In genomic region chr2:240435457-240435954, GRCh38 we compare ENCODE assay signal across 8 cellular contexts. TPM values are rescaled to one million over a fixed set of nuclear protein-coding genes. Genes with fewer than 3 reads are reported as not detected.
DNase-seq lines count a peak whose midpoint lies in the region; ATAC-seq and TF ChIP-seq lines count a peak whose summit lies in the region.

TSS of gene GPC1 (plus strand) at chr2:240435663. CDS start at chr2:240435919, 256 bp downstream.

- peak in 1 of 3 donors; percentile 21 for TF ChIP-seq POLR2A in body of pancreas (IDR thresholded peaks at IDR 0.05)

- intact Hi-C loops in body of pancreas (cut with DNase I): no loop called here

- H3K36me3 ChIP-seq in body of pancreas (replicated peaks in 1 of 2; ENCODE audit: insufficient read depth in 1 of 2, low read depth in 2 of 2): no peaks in the 10 kb centered on the region

- POLR2A ChIA-PET in RWPE1 (lab: Yijun Ruan, JAX; ENCODE audit: low non-redundant PET): no interaction called here

- TF ChIP-seq CTCF in RWPE1 (conservative IDR thresholded peaks at IDR 0.05; ENCODE audit: low read depth): no peak
- peak in 1 of 7 experiments; percentile 13 for TF ChIP-seq CTCF in body of pancreas (IDR thresholded peaks at IDR 0.05)

- H3K27ac ChIP-seq in RWPE1: peak within 1 kb of the TSS; percentile 100
- H3K27ac ChIP-seq in body of pancreas: peak within 1 kb of the TSS; percentile 79 to 90 (median 86)

- no peaks in the 10 kb centered on the region for H3K9me3 ChIP-seq in body of pancreas

- DNase-seq in AML-193 (lab: John Stamatoyannopoulos, UW) (peak; percentile 12 to 38), RWPE1 (ENCODE audit: low spot score) (peak; percentile 84), body of pancreas (peak; percentile 76 to 84 (median 78)), hippocampal formation (lab: John Stamatoyannopoulos, UW) (peak; percentile 56 to 77), renal cortical epithelial cell (ENCODE audit: low read depth) (no peak)

- ATAC-seq in GM18867 (IDR thresholded peaks at IDR 0.05; ENCODE audit: unreplicated experiment) (peak; percentile 53), HG03457 (IDR thresholded peaks at IDR 0.05; ENCODE audit: unreplicated experiment) (peak; percentile 37), body of pancreas (peak; percentile 85), GM21717 (IDR thresholded peaks at IDR 0.05; ENCODE audit: unreplicated experiment) (no peak)

- no peaks in the 10 kb centered on the region for H3K27me3 ChIP-seq in body of pancreas

- peak within 1 kb of the TSS; percentile 41 to 52 for H3K4me3 ChIP-seq in body of pancreas

- CTCF ChIA-PET in RWPE1 (lab: Yijun Ruan, JAX): interaction anchor here (0.8 to 2.0 kb wide), 4 partner anchors 16 to 291 kb away, joined by 3 to 15 read pairs (median 4); no protein-coding TSS in a partner anchor

- WGBS in body of pancreas, 2 donors: 1% methylated on average over 33 of the region's 77 CpGs; no CpG with 5 or more reads in 1 of the 2 donors

- peaks cover 40% of the 10 kb centered on the region for H3K4me1 ChIP-seq in body of pancreas

RNA-seq across cellular contexts. Expression of gene GPC1, which starts in this region (rescaled TPM):
- total RNA-seq in body of pancreas (10 to 100 TPM; 23.3 to 30.7 TPM), renal cortical epithelial cell (18.1 and 49.9 TPM in 2 replicates)
